Comparison of ENCODE assay signal across 21 cellular contexts in the genomic region with DNA sequence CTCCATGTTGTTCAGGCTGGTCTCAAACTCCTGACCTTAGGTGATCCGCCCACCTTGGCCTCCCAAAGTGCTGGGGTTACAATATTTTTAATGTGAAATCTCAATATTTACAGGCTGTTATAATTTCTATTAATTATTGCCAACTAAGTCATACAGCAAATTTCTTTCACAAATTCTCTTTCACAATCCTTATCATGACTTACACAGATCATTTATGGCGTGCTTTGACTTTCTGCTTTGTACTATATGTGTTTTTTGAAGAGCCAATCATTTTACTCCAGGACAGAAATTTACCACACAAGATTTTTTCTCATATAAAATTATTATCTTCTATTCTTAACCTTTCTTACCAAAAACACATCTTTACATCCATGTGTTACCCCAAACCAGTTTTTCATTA.
A peak's percentile ranks its signal among the peaks of the same experiment; 100 is the strongest.
DNase-seq lines count a peak whose midpoint lies in the region; ATAC-seq, FAIRE-seq and TF ChIP-seq lines count a peak whose summit lies in the region.
"Had no signal": no experiment of that assay in that cellular context is flagged by ENCODE, and none has a peak within 500 bp of the region (broad histone marks: within the 10 kb centered on the region; RNA-seq: fewer than 3 reads in every experiment).

No MANE protein-coding gene starts in this region.

- no peak overlapping the region for H3K4me3 Mint-ChIP-seq in type B pancreatic cell
- H3K4me3 Mint-ChIP-seq: CD4-positive, alpha-beta T cell; T-cell had no signal

- no peak for DNase-seq in A549 (ENCODE audit: low read depth in 1 of 2, low spot score in 1 of 2)
- DNase-seq in Caki2 (ENCODE audit: low read depth): peak; percentile 12
- DNase-seq in M059J (ENCODE audit: low read depth): peak; percentile 2
- DNase-seq in RPMI8226: peak; percentile 5
- no peak for DNase-seq in type B pancreatic cell (ENCODE audit: extremely low spot score, unreplicated experiment)
- DNase-seq in GM10248 (ENCODE audit: extremely low spot score): no peak
- DNase-seq: BE2C; Calu3; CD4-positive, alpha-beta T cell; IMR-90; NCI-H1048; NCI-H146; NCI-H2081 treated with DMSO at 0.1 percent for 48 hours; NCI-H526 treated with DMSO at 0.1 percent for 48 hours; Peyer's patch; SHP77; SK-N-SH; T-cell; T-helper 9 cell had no signal

- no peak for ATAC-seq in A549
- ATAC-seq in HG02763 (IDR thresholded peaks at IDR 0.05; ENCODE audit: unreplicated experiment): no peak
- ATAC-seq: T-cell had no signal

- H3K4me2 ChIP-seq in A549: no peak overlapping the region
- H3K4me2 ChIP-seq: SK-N-SH had no signal

- no peak overlapping the region for H3K27ac ChIP-seq in A549
- H3K27ac ChIP-seq: Peyer's patch had no signal

- CTCF ChIA-PET in A549 (lab: Yijun Ruan, JAX): no interaction called here
- CTCF ChIA-PET in GM10248 (lab: Yijun Ruan, JAX): no interaction called here

- no peak overlapping the region for H3K27ac Mint-ChIP-seq in type B pancreatic cell
- H3K27ac Mint-ChIP-seq: CD4-positive, alpha-beta T cell; T-cell had no signal

- TF ChIP-seq EP300 in A549 (IDR thresholded peaks at IDR 0.05): no peak

- POLR2A ChIA-PET in A549 (lab: Yijun Ruan, JAX): no interaction called here
- POLR2A ChIA-PET in GM10248 (lab: Yijun Ruan, JAX): no interaction called here

- H3K4me1 Mint-ChIP-seq in type B pancreatic cell (ENCODE audit: unreplicated experiment): no peaks in the 10 kb centered on the region
- H3K4me1 Mint-ChIP-seq: T-cell had no signal

- WGBS in A549 (ENCODE audit: missing lambda C conversion rate): 2% methylated on average over 2 of the region's 2 CpGs

- no peaks in the 10 kb centered on the region for H3K4me1 ChIP-seq in A549
- H3K4me1 ChIP-seq: BE2C, Peyer's patch had no signal

- FAIRE-seq in A549 (lab: Jason Lieb, UNC): no peak
- FAIRE-seq: H54 had no signal

- no peak for TF ChIP-seq CTCF in A549 (IDR thresholded peaks at IDR 0.05)
- no peak for TF ChIP-seq CTCF in type B pancreatic cell (conservative IDR thresholded peaks at IDR 0.05)
- no peak for TF ChIP-seq CTCF in GM10248 (IDR thresholded peaks at IDR 0.05; ENCODE audit: control extremely low read depth, extremely low read depth, low read depth, missing control alignments)

- no peaks in the 10 kb centered on the region for H3K9me3 ChIP-seq in A549
- H3K9me3 ChIP-seq: BE2C had no signal

- no peaks in the 10 kb centered on the region for H3K27me3 Mint-ChIP-seq in type B pancreatic cell
- H3K27me3 Mint-ChIP-seq: CD4-positive, alpha-beta T cell; T-cell had no signal

- H3K9me3 Mint-ChIP-seq in type B pancreatic cell: no peaks in the 10 kb centered on the region

- H3K4me3 ChIP-seq in A549: no peak overlapping the region
- H3K4me3 ChIP-seq: Peyer's patch had no signal

- in situ Hi-C loops in Caki2 (cut with HindIII; ENCODE audit: low pct_unique_long_range_greater_than_20kb, low sequenced_read_pairs): no loop called here

- TF ChIP-seq RAD21 in A549 (conservative IDR thresholded peaks at IDR 0.05 in 1 of 2, IDR thresholded peaks at IDR 0.05 in 1 of 2): no peak

- TF ChIP-seq POLR2A in A549 (IDR thresholded peaks at IDR 0.05; ENCODE audit: low read length): no peak

- no peaks in the 10 kb centered on the region for H3K36me3 Mint-ChIP-seq in type B pancreatic cell
- H3K36me3 Mint-ChIP-seq: T-cell had no signal

TF ChIP-seq in A549, 52 proteins besides CTCF, POLR2A, EP300 and RAD21:
- TF ChIP-seq ZFP36 (IDR thresholded peaks at IDR 0.05; ENCODE audit: borderline replicate concordance, partially characterized antibody) (peak; percentile 70), CBX8 (IDR thresholded peaks at IDR 0.05) (no peak), KDM1A (IDR thresholded peaks at IDR 0.05; ENCODE audit: low read depth) (no peak), HEYL (CRISPR knock-in tag; IDR thresholded peaks at IDR 0.05) (no peak), JUNB (IDR thresholded peaks at IDR 0.05) (no peak), HOXA7 (CRISPR knock-in tag; IDR thresholded peaks at IDR 0.05) (no peak)

Comparison
In these comparisons a context has a peak if more than half of its experiments do, and no peak if none do; other contexts are left out.
1. DNase-seq: peak in Caki2 (single experiment), M059J (single experiment) and RPMI8226 (single experiment); none in A549 (0 of 2), type B pancreatic cell (single experiment) and GM10248 (single experiment).